22 cellular contexts compared by ENCODE assay signal in the genomic region with DNA sequence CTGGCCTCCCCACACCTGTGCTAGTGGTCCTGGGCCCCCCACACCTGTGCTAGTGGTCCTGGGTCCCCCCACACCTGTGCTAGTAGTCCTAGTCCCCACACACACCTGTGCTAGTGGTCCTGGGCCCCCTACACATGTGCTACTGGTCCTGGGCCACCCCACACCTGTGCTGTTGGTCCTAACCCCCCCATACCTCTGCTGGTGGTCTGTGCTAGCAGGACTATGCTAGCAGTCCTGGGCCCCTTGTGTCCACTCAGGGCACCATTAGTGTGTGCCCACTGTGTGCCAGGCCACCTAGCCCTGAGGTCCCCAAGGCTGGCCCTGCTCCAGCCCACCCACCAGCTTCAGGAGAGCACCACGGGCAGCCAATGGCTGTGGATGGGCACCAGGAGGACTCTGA.
DNase-seq lines count a peak whose midpoint lies in the region; ATAC-seq and TF ChIP-seq lines count a peak whose summit lies in the region.
"Had no signal": no experiment of that assay in that cellular context is flagged by ENCODE, and none has a peak within 500 bp of the region (broad histone marks: within the 10 kb centered on the region; RNA-seq: fewer than 3 reads in every experiment).

No MANE protein-coding gene starts in this region.

- H3K27ac Mint-ChIP-seq in stimulated activated naive CD8-positive, alpha-beta T cell treated with anti-CD3 and anti-CD28 coated beads, Interleukin-15, amount 100 ng/mL, for 72 hours, result no peak overlapping the region
- H3K27ac Mint-ChIP-seq in stimulated activated effector memory CD8-positive, alpha-beta T cell treated with anti-CD3 and anti-CD28 coated beads, Interleukin-12 subunit alpha, Interleukin-12 subunit beta, amount 100 ng/mL, for 72 hours, result no peak overlapping the region
- H3K27ac Mint-ChIP-seq: CD4-positive, alpha-beta T cell; CD8-positive, alpha-beta memory T cell; GM23338; HFFc6 had no signal

- no peak overlapping the region for H3K4me3 Mint-ChIP-seq in stimulated activated naive CD8-positive, alpha-beta T cell treated with anti-CD3 and anti-CD28 coated beads, Interleukin-15, amount 100 ng/mL, for 72 hours
- no peak overlapping the region for H3K4me3 Mint-ChIP-seq in stimulated activated effector memory CD8-positive, alpha-beta T cell treated with anti-CD3 and anti-CD28 coated beads, Interleukin-12 subunit alpha, Interleukin-12 subunit beta, amount 100 ng/mL, for 72 hours
- H3K4me3 Mint-ChIP-seq: CD14-positive monocyte; CD4-positive, alpha-beta T cell; GM23338; HFFc6 had no signal

- DNase-seq in stimulated activated naive CD8-positive, alpha-beta T cell treated with anti-CD3 and anti-CD28 coated beads, Interleukin-15, amount 100 ng/mL, for 72 hours, result no peak
- DNase-seq in stimulated activated naive CD8-positive, alpha-beta T cell treated with anti-CD3 and anti-CD28 coated beads, Interleukin-15, Interleukin-2, amounts not matched to agents 100 U/mL and 50 U/mL, for 24 hours, result no peak
- no peak for DNase-seq in lung (ENCODE audit: low spot score)
- DNase-seq in stimulated activated effector memory CD8-positive, alpha-beta T cell treated with anti-CD3 and anti-CD28 coated beads, Interleukin-12 subunit alpha, Interleukin-12 subunit beta, amount 100 ng/mL, for 72 hours (ENCODE audit: low spot score in 2 of 2), result no peak
- no peak for DNase-seq in upper lobe of right lung
- no peak for DNase-seq in NCI-H524 (lab: John Stamatoyannopoulos, UW)
- DNase-seq: 8988T; ACHN; AML-193; BE2C; CD4-positive, alpha-beta T cell; CD8-positive, alpha-beta memory T cell; DMS53; DMS79 treated with DMSO at 0.1 percent for 48 hours; HFFc6 had no signal

- H3K9me3 ChIP-seq in lung (ENCODE audit: control insufficient read depth in 2 of 2, insufficient read depth in 1 of 2, low read length in 1 of 2) (no peaks in the 10 kb centered on the region), upper lobe of right lung (no peaks in the 10 kb centered on the region)
- H3K9me3 ChIP-seq: A549; BE2C; BLaER1 treated with 17β-estradiol and CSF1 and Interleukin-3, amounts not matched to agents 10 nM and 100 nM; HAP-1 had no signal

- H3K4me1 ChIP-seq in lung (ENCODE audit: control insufficient read depth in 2 of 2, insufficient read depth in 2 of 2, low read length in 2 of 2), result no peaks in the 10 kb centered on the region
- no peaks in the 10 kb centered on the region for H3K4me1 ChIP-seq in upper lobe of right lung
- H3K4me1 ChIP-seq: A549; BE2C; BLaER1 treated with 17β-estradiol and CSF1 and Interleukin-3, amounts not matched to agents 10 nM and 100 nM; HAP-1 had no signal

- peak; percentile 15 for ATAC-seq in stimulated activated naive CD8-positive, alpha-beta T cell treated with anti-CD3 and anti-CD28 coated beads, Interleukin-15, amount 100 ng/mL, for 72 hours
- no peak for ATAC-seq in stimulated activated naive CD8-positive, alpha-beta T cell treated with anti-CD3 and anti-CD28 coated beads, Interleukin-15, Interleukin-2, amounts not matched to agents 100 U/mL and 50 U/mL, for 24 hours
- ATAC-seq in lung (ENCODE audit: insufficient read depth, low FRiP score) (peak; percentile 25), upper lobe of right lung (peak; percentile 10), GM21367 (IDR thresholded peaks at IDR 0.05; ENCODE audit: unreplicated experiment) (no peak), HG02852 (IDR thresholded peaks at IDR 0.05; ENCODE audit: unreplicated experiment) (no peak)
- ATAC-seq in stimulated activated effector memory CD8-positive, alpha-beta T cell treated with anti-CD3 and anti-CD28 coated beads, Interleukin-12 subunit alpha, Interleukin-12 subunit beta, amount 100 ng/mL, for 72 hours, result peak; percentile 31
- ATAC-seq: A549, GM23338 had no signal

- WGBS in lung, 2 donors, result 73 to 80% methylated on average over 1 of the region's 1 CpG

- intact Hi-C loops in upper lobe of right lung (cut with DNase I), result no loop called here

- no peaks in the 10 kb centered on the region for H3K36me3 ChIP-seq in lung (ENCODE audit: control insufficient read depth in 2 of 2, insufficient read depth in 2 of 2, low read length in 2 of 2)
- H3K36me3 ChIP-seq in upper lobe of right lung, result no peaks in the 10 kb centered on the region
- H3K36me3 ChIP-seq: BE2C; BLaER1 treated with 17β-estradiol and CSF1 and Interleukin-3, amounts not matched to agents 10 nM and 100 nM; HAP-1 had no signal

- no peaks in the 10 kb centered on the region for H3K27me3 Mint-ChIP-seq in stimulated activated naive CD8-positive, alpha-beta T cell treated with anti-CD3 and anti-CD28 coated beads, Interleukin-15, amount 100 ng/mL, for 72 hours

- H3K27ac ChIP-seq in lung (ENCODE audit: low read depth in 1 of 2, low read length in 1 of 2) (no peak overlapping the region), upper lobe of right lung (no peak overlapping the region)
- H3K27ac ChIP-seq: A549; BLaER1 treated with 17β-estradiol and CSF1 and Interleukin-3, amounts not matched to agents 10 nM and 100 nM had no signal

- H3K4me3 ChIP-seq in lung, result no peak overlapping the region
- H3K4me3 ChIP-seq in upper lobe of right lung, result no peak overlapping the region
- H3K4me3 ChIP-seq: A549; BLaER1 treated with 17β-estradiol and CSF1 and Interleukin-3, amounts not matched to agents 10 nM and 100 nM; GM23338; HAP-1 had no signal

- H3K9me3 Mint-ChIP-seq in stimulated activated naive CD8-positive, alpha-beta T cell treated with anti-CD3 and anti-CD28 coated beads, Interleukin-15, amount 100 ng/mL, for 72 hours, result no peaks in the 10 kb centered on the region
- no peaks in the 10 kb centered on the region for H3K9me3 Mint-ChIP-seq in stimulated activated effector memory CD8-positive, alpha-beta T cell treated with anti-CD3 and anti-CD28 coated beads, Interleukin-12 subunit alpha, Interleukin-12 subunit beta, amount 100 ng/mL, for 72 hours
- H3K9me3 Mint-ChIP-seq: CD4-positive, alpha-beta T cell; CD8-positive, alpha-beta memory T cell had no signal

- no peaks in the 10 kb centered on the region for H3K27me3 ChIP-seq in lung (ENCODE audit: control insufficient read depth, insufficient read depth)
- H3K27me3 ChIP-seq in upper lobe of right lung, result no peaks in the 10 kb centered on the region
- H3K27me3 ChIP-seq: BLaER1 treated with 17β-estradiol and CSF1 and Interleukin-3, amounts not matched to agents 10 nM and 100 nM had no signal

- no peaks in the 10 kb centered on the region for H3K36me3 Mint-ChIP-seq in stimulated activated effector memory CD8-positive, alpha-beta T cell treated with anti-CD3 and anti-CD28 coated beads, Interleukin-12 subunit alpha, Interleukin-12 subunit beta, amount 100 ng/mL, for 72 hours
- H3K36me3 Mint-ChIP-seq: CD14-positive monocyte; CD8-positive, alpha-beta memory T cell had no signal

- no peaks in the 10 kb centered on the region for H3K4me1 Mint-ChIP-seq in stimulated activated naive CD8-positive, alpha-beta T cell treated with anti-CD3 and anti-CD28 coated beads, Interleukin-15, amount 100 ng/mL, for 72 hours
- H3K4me1 Mint-ChIP-seq in stimulated activated effector memory CD8-positive, alpha-beta T cell treated with anti-CD3 and anti-CD28 coated beads, Interleukin-12 subunit alpha, Interleukin-12 subunit beta, amount 100 ng/mL, for 72 hours, result no peaks in the 10 kb centered on the region
- H3K4me1 Mint-ChIP-seq: CD14-positive monocyte; CD8-positive, alpha-beta memory T cell; GM23338 had no signal

- TF ChIP-seq CTCF in lung (IDR thresholded peaks at IDR 0.05; ENCODE audit: control extremely low read depth, extremely low read depth) (no peak), upper lobe of right lung (IDR thresholded peaks at IDR 0.05) (no peak)

Comparison
In these comparisons a context has a peak if more than half of its experiments do, and no peak if none do; other contexts are left out.
1. ATAC-seq: peak in stimulated activated naive CD8-positive, alpha-beta T cell treated with anti-CD3 and anti-CD28 coated beads, Interleukin-15, amount 100 ng/mL, for 72 hours (single experiment), lung (single experiment), stimulated activated effector memory CD8-positive, alpha-beta T cell treated with anti-CD3 and anti-CD28 coated beads, Interleukin-12 subunit alpha, Interleukin-12 subunit beta, amount 100 ng/mL, for 72 hours (single experiment) and upper lobe of right lung (single experiment); none in stimulated activated naive CD8-positive, alpha-beta T cell treated with anti-CD3 and anti-CD28 coated beads, Interleukin-15, Interleukin-2, amounts not matched to agents 100 U/mL and 50 U/mL, for 24 hours (single experiment), GM21367 (single experiment) and HG02852 (single experiment).